Comparison of ENCODE assay signal across 21 cellular contexts in genomic region chr7:135352285-135352684, GRCh38.
"Had no signal": no experiment of that assay in that cellular context is flagged by ENCODE, and none has a peak within 500 bp of the region (broad histone marks: within the 10 kb centered on the region; RNA-seq: fewer than 3 reads in every experiment).

No MANE protein-coding gene starts in this region.

- H2AFZ ChIP-seq: PC-9 had no signal

- DNase-seq: activated CD4-positive, alpha-beta T cell treated with anti-CD3 and anti-CD28 coated beads for 48 hours; activated CD4-positive, alpha-beta T cell treated with anti-CD3 and anti-CD28 coated beads, Interleukin-2, amount 50 U/mL, for 4 hours; activated CD4-positive, CD25-positive, alpha-beta regulatory T cell treated with anti-CD3 and anti-CD28 coated beads, Interleukin-2, amount 50 U/mL, for 72 hours; activated CD8-positive, alpha-beta memory T cell treated with anti-CD3 and anti-CD28 coated beads, Interleukin-2, amount 50 U/mL, for 48 hours; activated CD8-positive, alpha-beta T cell treated with anti-CD3 and anti-CD28 coated beads, Interleukin-2, amount 10 ng/mL, durations not matched to agents 7 days and 5 days; activated effector memory CD4-positive, alpha-beta T cell treated with Interleukin-2 at 50 U/mL for 16 hours; activated naive CD4-positive, alpha-beta T cell; activated T-cell treated with anti-CD3 and anti-CD28 coated beads, Interleukin-2, amount 50 U/mL, for 1 hour; aorta; Karpas-422; NCI-H1105 treated with DMSO at 0.1 percent for 48 hours; NCI-H1436 treated with DMSO at 0.1 percent for 48 hours; NCI-H187; NCI-H2081; NCI-H510A treated with DMSO at 0.1 percent for 48 hours; NCI-H69; PC-9; SIG-M5; SW 1271 had no signal

- H3K4me3 ChIP-seq: PC-9, SK-N-MC had no signal

- H3K27ac ChIP-seq: PC-9, SK-N-MC had no signal

- H3K27ac Mint-ChIP-seq: activated CD8-positive, alpha-beta T cell treated with anti-CD3 and anti-CD28 coated beads, Interleukin-2, amount 10 ng/mL, durations not matched to agents 7 days and 5 days; activated naive CD4-positive, alpha-beta T cell treated with anti-CD3 and anti-CD28 coated beads, Interleukin-2, amount 50 U/mL, for 24 hours had no signal

- ATAC-seq: activated CD8-positive, alpha-beta T cell treated with anti-CD3 and anti-CD28 coated beads, Interleukin-2, amount 10 ng/mL, durations not matched to agents 7 days and 5 days had no signal

- H3K27me3 Mint-ChIP-seq: activated naive CD4-positive, alpha-beta T cell treated with anti-CD3 and anti-CD28 coated beads, Interleukin-2, amount 50 U/mL, for 24 hours had no signal

- H3K4me1 Mint-ChIP-seq: activated naive CD4-positive, alpha-beta T cell treated with anti-CD3 and anti-CD28 coated beads, Interleukin-2, amount 50 U/mL, for 24 hours had no signal

- H3K4me3 Mint-ChIP-seq: activated CD8-positive, alpha-beta T cell treated with anti-CD3 and anti-CD28 coated beads, Interleukin-2, amount 10 ng/mL, durations not matched to agents 7 days and 5 days; activated naive CD4-positive, alpha-beta T cell treated with anti-CD3 and anti-CD28 coated beads, Interleukin-2, amount 50 U/mL, for 24 hours had no signal

- H3K4me2 ChIP-seq: PC-9 had no signal
